29 cellular contexts compared by ENCODE assay signal in genomic region chr11:130188047-130188446, GRCh38. TPM values are rescaled to one million over a fixed set of nuclear protein-coding genes. Genes with fewer than 3 reads are reported as not detected.
"Had no signal": no experiment of that assay in that cellular context is flagged by ENCODE, and none has a peak within 500 bp of the region (broad histone marks: within the 10 kb centered on the region; RNA-seq: fewer than 3 reads in every experiment).

No MANE protein-coding gene starts in this region.

- DNase-seq: activated CD4-positive, alpha-beta memory T cell treated with anti-CD3 and anti-CD28 coated beads for 36 hours; activated CD4-positive, alpha-beta T cell treated with anti-CD3 and anti-CD28 coated beads for 48 hours; activated CD8-positive, alpha-beta memory T cell treated with anti-CD3 and anti-CD28 coated beads, Interleukin-2, amount 50 U/mL, for 48 hours; activated gamma-delta T cell; activated naive CD4-positive, alpha-beta T cell treated with anti-CD3 and anti-CD28 coated beads, Interleukin-2, amount 50 U/mL, for 16 hours; activated T-cell treated with anti-CD3 and anti-CD28 coated beads, Interleukin-2, amount 50 U/mL, for 24 hours; amniotic stem cell; brain microvascular endothelial cell; effector CD4-positive, alpha-beta T cell; esophagus squamous epithelium; left cardiac atrium; left ventricle myocardium superior; nephron progenitor cell; psoas muscle; stimulated activated CD4-positive, alpha-beta T cell treated with anti-CD3 and anti-CD28 coated beads, Interleukin-15, amount 100 ng/mL, for 24 hours; stimulated activated CD4-positive, alpha-beta T cell treated with anti-CD3 and anti-CD28 coated beads, Interleukin-2, amount 100 ng/mL, for 24 hours; stimulated activated naive CD4-positive, alpha-beta T cell treated with Interleukin-2 at 50 U/mL for 16 hours; SW 1271; T-helper 9 cell; WERI-Rb-1 had no signal

- FAIRE-seq: astrocyte, frontal cortex, keratinocyte, TTC549 had no signal

- H3K4me3 Mint-ChIP-seq: activated CD4-positive, alpha-beta memory T cell treated with anti-CD3 and anti-CD28 coated beads for 36 hours; activated T-cell treated with anti-CD3 and anti-CD28 coated beads, Interleukin-2, amount 50 U/mL, for 24 hours; nephron progenitor cell; T-helper 1 cell treated with Interleukin-12 subunit alpha and Interleukin-12 subunit beta and Interleukin-4 antibody, amounts not matched to agents 30 μg/mL and 1 μg/mL, for 36 hours had no signal

- H2AFZ ChIP-seq: parathyroid adenoma had no signal

- H3K36me3 ChIP-seq: brain microvascular endothelial cell, tibial nerve, WERI-Rb-1 had no signal

- H3K4me3 ChIP-seq: esophagus squamous epithelium, mucosa of descending colon, psoas muscle, tibial nerve had no signal

- H3K27ac Mint-ChIP-seq: activated CD4-positive, alpha-beta memory T cell treated with anti-CD3 and anti-CD28 coated beads for 36 hours; activated T-cell treated with anti-CD3 and anti-CD28 coated beads, Interleukin-2, amount 50 U/mL, for 24 hours; T-helper 1 cell treated with Interleukin-12 subunit alpha and Interleukin-12 subunit beta and Interleukin-4 antibody, amounts not matched to agents 30 μg/mL and 1 μg/mL, for 36 hours had no signal

- H3K27me3 Mint-ChIP-seq: activated T-cell treated with anti-CD3 and anti-CD28 coated beads, Interleukin-2, amount 50 U/mL, for 24 hours had no signal

- H3K9ac ChIP-seq: parathyroid adenoma had no signal

- H3K36me3 Mint-ChIP-seq: activated CD4-positive, alpha-beta memory T cell treated with anti-CD3 and anti-CD28 coated beads for 36 hours had no signal

- H3K27me3 ChIP-seq: brain microvascular endothelial cell, esophagus squamous epithelium, tibial nerve had no signal

- H3K9me3 ChIP-seq: esophagus squamous epithelium, mucosa of descending colon, psoas muscle had no signal

- ATAC-seq: activated CD4-positive, CD25-positive, alpha-beta regulatory T cell treated with anti-CD3 and anti-CD28 coated beads, Interleukin-2, amount 50 U/mL, for 24 hours; left cardiac atrium; left ventricle myocardium superior; mucosa of descending colon; psoas muscle had no signal

- H3K27ac ChIP-seq: brain microvascular endothelial cell, esophagus squamous epithelium, parathyroid adenoma, psoas muscle, tibial nerve, WERI-Rb-1 had no signal

- H3K4me1 ChIP-seq: parathyroid adenoma, psoas muscle, tibial nerve had no signal

- H3K9me3 Mint-ChIP-seq: activated CD4-positive, alpha-beta memory T cell treated with anti-CD3 and anti-CD28 coated beads for 36 hours; activated T-cell treated with anti-CD3 and anti-CD28 coated beads, Interleukin-2, amount 50 U/mL, for 24 hours; nephron progenitor cell; T-helper 1 cell treated with Interleukin-12 subunit alpha and Interleukin-12 subunit beta and Interleukin-4 antibody, amounts not matched to agents 30 μg/mL and 1 μg/mL, for 36 hours had no signal

RNA-seq across cellular contexts. Expression of gene ST14, which starts 28.5 kb away (rescaled TPM):
- total RNA-seq: activated CD4-positive, alpha-beta memory T cell treated with anti-CD3 and anti-CD28 coated beads for 36 hours; frontal cortex had no signal
